Comparison of ENCODE assay signal across 8 cellular contexts in the genomic region with DNA sequence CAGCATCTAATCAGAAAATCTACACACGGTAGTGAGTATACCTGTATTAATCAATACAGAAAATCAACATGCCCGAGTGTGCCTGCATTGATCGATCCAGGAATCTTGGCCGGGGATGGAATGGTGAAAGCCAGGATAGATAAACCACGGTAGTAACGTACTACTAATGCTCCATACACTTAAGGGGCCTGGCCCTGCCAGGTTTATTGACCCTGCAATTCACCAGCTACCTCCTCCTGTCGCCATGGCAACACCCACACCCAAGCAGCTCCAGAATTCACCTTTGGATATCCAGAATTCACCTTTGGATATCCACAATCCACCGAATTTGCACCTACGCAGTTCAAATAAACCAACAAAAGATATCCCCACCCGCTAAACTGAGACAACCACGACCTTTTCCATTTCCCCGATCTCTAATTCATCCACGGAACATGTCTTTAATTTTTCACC. TPM values are rescaled to one million over a fixed set of nuclear protein-coding genes. Genes with fewer than 3 reads are reported as not detected.
A peak's percentile ranks its signal among the peaks of the same experiment; 100 is the strongest.
DNase-seq lines count a peak whose midpoint lies in the region; ATAC-seq and TF ChIP-seq lines count a peak whose summit lies in the region.

No MANE protein-coding gene starts in this region.

- no peaks in the 10 kb centered on the region for H3K36me3 ChIP-seq in ascending aorta

- TF ChIP-seq CTCF in ascending aorta (IDR thresholded peaks at IDR 0.05): no peak

- H3K4me3 ChIP-seq in GM08714 (ENCODE audit: low read length): peak overlapping the region; percentile 66
- peak overlapping the region; percentile 72 to 75 for H3K4me3 ChIP-seq in ascending aorta

- peak; percentile 43 to 79 for DNase-seq in NCI-H187 (lab: John Stamatoyannopoulos, UW)
- peak in 1 of 2 donors; percentile 72 for DNase-seq in ascending aorta (ENCODE audit: low spot score in 2 of 2)
- DNase-seq in iPS-NIHi7 (ENCODE audit: extremely low spot score): peak; percentile 56
- DNase-seq in superior temporal gyrus (ENCODE audit: extremely low spot score): peak; percentile 81
- no peak for DNase-seq in HCEC 1CT
- DNase-seq in stimulated activated CD4-positive, alpha-beta T cell treated with anti-CD3 and anti-CD28 coated beads, Interleukin-1b, Interleukin-23, amount 100 ng/mL, for 48 hours: no peak

- no peaks in the 10 kb centered on the region for H3K27me3 ChIP-seq in ascending aorta

- no peaks in the 10 kb centered on the region for H3K9me3 ChIP-seq in ascending aorta

- peaks cover 0 to 16% of the 10 kb centered on the region in 2 donors for H3K4me1 ChIP-seq in ascending aorta

- intact Hi-C loops in ascending aorta (cut with DNase I): loop anchor here (2.0 to 10.0 kb wide), 5 partner anchors 125 to 683 kb away; a partner anchor contains a TSS

- H3K27ac ChIP-seq in ascending aorta: peak overlapping the region; percentile 100

- no peak for ATAC-seq in HG03571 (IDR thresholded peaks at IDR 0.05; ENCODE audit: unreplicated experiment)

RNA-seq across cellular contexts. Expression of a gene that starts 14.8 kb away (rescaled TPM):
- total RNA-seq in ascending aorta: 178 TPM

RNA-seq across cellular contexts. Expression of a gene that starts 50.3 kb away (rescaled TPM):
- 9.2 TPM for total RNA-seq in ascending aorta

Comparison
In these comparisons a context has a peak if more than half of its experiments do, and no peak if none do; other contexts are left out.
1. DNase-seq: peak in NCI-H187 (2 of 2), iPS-NIHi7 (single experiment) and superior temporal gyrus (single experiment); none in HCEC 1CT (single experiment) and stimulated activated CD4-positive, alpha-beta T cell treated with anti-CD3 and anti-CD28 coated beads, Interleukin-1b, Interleukin-23, amount 100 ng/mL, for 48 hours (single experiment).